In genomic region chr18:76486029-76486428, GRCh38 we compare ENCODE assay signal across 1 cellular context.
TF ChIP-seq lines count a peak whose summit lies in the region.

No MANE protein-coding gene starts in this region.

TF ChIP-seq in IMR-90, 13 proteins besides CTCF, POLR2A, EP300 and RAD21 (continued from another document):
- no peak for TF ChIP-seq USF2 (IDR thresholded peaks at IDR 0.05; ENCODE audit: low read depth, low read length)
